8 cellular contexts compared by ENCODE assay signal in genomic region chr12:116277393-116278258, GRCh38. TPM values are rescaled to one million over a fixed set of nuclear protein-coding genes. Genes with fewer than 3 reads are reported as not detected.
A peak's percentile ranks its signal among the peaks of the same experiment; 100 is the strongest.
DNase-seq lines count a peak whose midpoint lies in the region; ATAC-seq, FAIRE-seq and TF ChIP-seq lines count a peak whose summit lies in the region.

TSS of gene MED13L (minus strand) at chr12:116277693. CDS start at chr12:116277131, 562 bp downstream.

- no peaks in the 10 kb centered on the region for H3K9me3 ChIP-seq in smooth muscle cell (replicated peaks; ENCODE audit: low read depth)

- POLR2A ChIA-PET in WTC11 (lab: Charles Lee) = no interaction called here

- H3F3A ChIP-seq in smooth muscle cell (ENCODE audit: low read depth) = peaks cover 6% of the 10 kb centered on the region

- H3K9ac ChIP-seq in smooth muscle cell (ENCODE audit: low read depth) = peak within 1 kb of the TSS; percentile 71

- peak within 1 kb of the TSS; percentile 95 for H3K27ac Mint-ChIP-seq in WTC11

- ATAC-seq in GM18520 (IDR thresholded peaks at IDR 0.05; ENCODE audit: unreplicated experiment) = peak; percentile 78
- ATAC-seq in HG03064 (IDR thresholded peaks at IDR 0.05; ENCODE audit: low read depth, unreplicated experiment) = peak; percentile 80
- peak; percentile 81 for ATAC-seq in WTC11

- H3K27me3 Mint-ChIP-seq in WTC11 (ENCODE audit: low read depth) = peaks cover 4% of the 10 kb centered on the region; the same call in 1 of the 2 replicates

- H3K27ac ChIP-seq in smooth muscle cell (ENCODE audit: low read depth) = peak within 1 kb of the TSS; percentile 80

- H3K36me3 Mint-ChIP-seq in WTC11 = no peaks in the 10 kb centered on the region

- H3K4me1 Mint-ChIP-seq in WTC11 = peaks cover 62% of the 10 kb centered on the region

- peak within 1 kb of the TSS; percentile 84 for H2AFZ ChIP-seq in smooth muscle cell (ENCODE audit: low read depth)

- peaks cover 41% of the 10 kb centered on the region for H4K20me1 ChIP-seq in smooth muscle cell (ENCODE audit: low read depth)

- peak within 1 kb of the TSS; percentile 98 for H3K4me3 Mint-ChIP-seq in WTC11

- peak within 1 kb of the TSS; percentile 96 for H3K4me2 ChIP-seq in smooth muscle cell

- DNase-seq in A172 (ENCODE audit: low spot score) (peak; percentile 53), NCI-H2196 (lab: John Stamatoyannopoulos, UW; ENCODE audit: unreplicated experiment) (peak; percentile 88), WTC11 (ENCODE audit: low spot score) (peak; percentile 85), bronchial epithelial cell (ENCODE audit: low read depth) (no peak), iPS-NIHi7 (ENCODE audit: extremely low spot score) (peak; percentile 96), smooth muscle cell (lab: John Stamatoyannopoulos, UW; ENCODE audit: unreplicated experiment) (peak; percentile 83)

- H3K27me3 ChIP-seq in bronchial epithelial cell (ENCODE audit: control insufficient read depth, insufficient read depth, low read length) (no peaks in the 10 kb centered on the region), smooth muscle cell (ENCODE audit: low read depth) (no peaks in the 10 kb centered on the region)

- H3K9me3 Mint-ChIP-seq in WTC11 = no peaks in the 10 kb centered on the region

- H3K36me3 ChIP-seq in bronchial epithelial cell (ENCODE audit: control insufficient read depth, insufficient read depth, low read length) (no peaks in the 10 kb centered on the region), smooth muscle cell (ENCODE audit: low read depth) (no peaks in the 10 kb centered on the region)

- H3K79me2 ChIP-seq in smooth muscle cell (ENCODE audit: low read depth) = peaks cover 43% of the 10 kb centered on the region

- H3K4me1 ChIP-seq in smooth muscle cell (ENCODE audit: low read depth) = peaks cover 33% of the 10 kb centered on the region

- CTCF ChIA-PET in WTC11 (lab: Charles Lee) = interaction anchor here (0.6 to 1.8 kb wide), 5 partner anchors 11 to 586 kb away, joined by 3 to 7 read pairs (median 4); no protein-coding TSS in a partner anchor

- FAIRE-seq in bronchial epithelial cell (lab: Jason Lieb, UNC) = no peak

- TF ChIP-seq CTCF in WTC11 (IDR thresholded peaks at IDR 0.05) (no peak), bronchial epithelial cell (IDR thresholded peaks at IDR 0.05; ENCODE audit: insufficient read depth, low read length, severe bottlenecking) (peak; percentile 4), smooth muscle cell (IDR thresholded peaks at IDR 0.05; ENCODE audit: borderline replicate concordance, insufficient read depth, poor library complexity, severe bottlenecking) (peak; percentile 29)

- peak within 1 kb of the TSS; percentile 52 for H3K4me3 ChIP-seq in bronchial epithelial cell (ENCODE audit: low read depth, low read length)
- H3K4me3 ChIP-seq in smooth muscle cell = peak within 1 kb of the TSS; percentile 87

- WGBS in smooth muscle cell (ENCODE audit: low lambda C conversion rate) = under 1% methylated on average over 46 of the region's 119 CpGs

TF ChIP-seq in WTC11, 78 proteins besides CTCF, POLR2A, EP300 and RAD21 (continues in another document):
- no peak for TF ChIP-seq RORB (CRISPR knock-in tag; IDR thresholded peaks at IDR 0.05)
- TF ChIP-seq ARID4B (CRISPR knock-in tag; IDR thresholded peaks at IDR 0.05; ENCODE audit: borderline replicate concordance) = 0 out of 2 replicates have a peak, but pooled peaks have one; percentile 39
- TF ChIP-seq E2F1 (CRISPR knock-in tag; IDR thresholded peaks at IDR 0.05) = no peak
- no peak for TF ChIP-seq PRRX2 (CRISPR knock-in tag; IDR thresholded peaks at IDR 0.05)
- no peak for TF ChIP-seq MYBL2 (CRISPR knock-in tag; IDR thresholded peaks at IDR 0.05)
- no peak for TF ChIP-seq ETV6 (CRISPR knock-in tag; IDR thresholded peaks at IDR 0.05)
- no peak for TF ChIP-seq CBFB (CRISPR knock-in tag; IDR thresholded peaks at IDR 0.05; ENCODE audit: low read depth)
- no peak for TF ChIP-seq NFE2L1 (CRISPR knock-in tag; IDR thresholded peaks at IDR 0.05)
- TF ChIP-seq TCF7 (CRISPR knock-in tag; IDR thresholded peaks at IDR 0.05; ENCODE audit: low read depth) = no peak
- TF ChIP-seq, protein P1, sequence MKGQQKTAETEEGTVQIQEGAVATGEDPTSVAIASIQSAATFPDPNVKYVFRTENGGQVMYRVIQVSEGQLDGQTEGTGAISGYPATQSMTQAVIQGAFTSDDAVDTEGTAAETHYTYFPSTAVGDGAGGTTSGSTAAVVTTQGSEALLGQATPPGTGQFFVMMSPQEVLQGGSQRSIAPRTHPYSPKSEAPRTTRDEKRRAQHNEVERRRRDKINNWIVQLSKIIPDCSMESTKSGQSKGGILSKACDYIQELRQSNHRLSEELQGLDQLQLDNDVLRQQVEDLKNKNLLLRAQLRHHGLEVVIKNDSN (CRISPR knock-in tag; IDR thresholded peaks at IDR 0.05) = peak; percentile 81
- TF ChIP-seq OVOL2 (CRISPR knock-in tag; IDR thresholded peaks at IDR 0.05; ENCODE audit: borderline replicate concordance) = no peak
- TF ChIP-seq ZNF219 (CRISPR knock-in tag; IDR thresholded peaks at IDR 0.05; ENCODE audit: borderline replicate concordance) = no peak
- peak; percentile 75 for TF ChIP-seq NFYB (CRISPR knock-in tag; conservative IDR thresholded peaks at IDR 0.05; ENCODE audit: low read depth)
- TF ChIP-seq IRF2 (CRISPR knock-in tag; IDR thresholded peaks at IDR 0.05; ENCODE audit: borderline replicate concordance, low read depth) = no peak
- no peak for TF ChIP-seq ZNF671 (CRISPR knock-in tag; IDR thresholded peaks at IDR 0.05)
- TF ChIP-seq NR1H2 (CRISPR knock-in tag; IDR thresholded peaks at IDR 0.05) = no peak
- no peak for TF ChIP-seq E2F5 (CRISPR knock-in tag; IDR thresholded peaks at IDR 0.05)
- no peak for TF ChIP-seq GTF2I (CRISPR knock-in tag; conservative IDR thresholded peaks at IDR 0.05)
- TF ChIP-seq SP1 (CRISPR knock-in tag; conservative IDR thresholded peaks at IDR 0.05) = peak; percentile 67
- 0 out of 2 replicates have a peak, but pooled peaks have one; percentile 72 for TF ChIP-seq KAT7 (CRISPR knock-in tag; IDR thresholded peaks at IDR 0.05; ENCODE audit: borderline replicate concordance)
- no peak for TF ChIP-seq ZNF263 (CRISPR knock-in tag; IDR thresholded peaks at IDR 0.05; ENCODE audit: low read depth)
- TF ChIP-seq, protein P2, sequence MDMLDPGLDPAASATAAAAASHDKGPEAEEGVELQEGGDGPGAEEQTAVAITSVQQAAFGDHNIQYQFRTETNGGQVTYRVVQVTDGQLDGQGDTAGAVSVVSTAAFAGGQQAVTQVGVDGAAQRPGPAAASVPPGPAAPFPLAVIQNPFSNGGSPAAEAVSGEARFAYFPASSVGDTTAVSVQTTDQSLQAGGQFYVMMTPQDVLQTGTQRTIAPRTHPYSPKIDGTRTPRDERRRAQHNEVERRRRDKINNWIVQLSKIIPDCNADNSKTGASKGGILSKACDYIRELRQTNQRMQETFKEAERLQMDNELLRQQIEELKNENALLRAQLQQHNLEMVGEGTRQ (CRISPR knock-in tag; IDR thresholded peaks at IDR 0.05) = peak; percentile 95

RNA-seq across cellular contexts. Expression of gene MED13L, which starts in this region (rescaled TPM):
- 33.3 and 37.8 TPM in 2 replicates for total RNA-seq in A172 (2014; rRNA removed; shearing (Covaris generic))
- total RNA-seq in WTC11 (2021) (53.3 to 80.5 TPM (median 55.5 TPM) in 3 replicates), bronchial epithelial cell (39.8 and 41.6 TPM in 2 replicates), smooth muscle cell (65.9 and 74.3 TPM in 2 replicates)
- 13.2 and 20.3 TPM in 2 replicates for polyA plus RNA-seq in smooth muscle cell
